ENCODE assay signal across 8 cellular contexts in genomic region chr1:4353090-4353856, GRCh38.
"Had no signal": no experiment of that assay in that cellular context is flagged by ENCODE, and none has a peak within 500 bp of the region (broad histone marks: within the 10 kb centered on the region; RNA-seq: fewer than 3 reads in every experiment).

No MANE protein-coding gene starts in this region.

- H2AFZ ChIP-seq: GM23338 had no signal

- DNase-seq: H9, HCEC 1CT, HFFc6 had no signal

- H3K4me1 Mint-ChIP-seq: GM23338, IgD-negative memory B cell had no signal

- FAIRE-seq: H1, H54, HTR-8/SVneo had no signal

- H3K36me3 Mint-ChIP-seq: IgD-negative memory B cell had no signal

- H3K4me3 ChIP-seq: GM23338 had no signal

- H3K27ac Mint-ChIP-seq: GM23338, H9, HFFc6 had no signal

- ATAC-seq: GM23338 had no signal

- H3K4me3 Mint-ChIP-seq: GM23338, HFFc6, IgD-negative memory B cell had no signal

- H3K4me2 ChIP-seq: GM23338 had no signal
